Comparison of ENCODE assay signal across 11 cellular contexts in the genomic region with DNA sequence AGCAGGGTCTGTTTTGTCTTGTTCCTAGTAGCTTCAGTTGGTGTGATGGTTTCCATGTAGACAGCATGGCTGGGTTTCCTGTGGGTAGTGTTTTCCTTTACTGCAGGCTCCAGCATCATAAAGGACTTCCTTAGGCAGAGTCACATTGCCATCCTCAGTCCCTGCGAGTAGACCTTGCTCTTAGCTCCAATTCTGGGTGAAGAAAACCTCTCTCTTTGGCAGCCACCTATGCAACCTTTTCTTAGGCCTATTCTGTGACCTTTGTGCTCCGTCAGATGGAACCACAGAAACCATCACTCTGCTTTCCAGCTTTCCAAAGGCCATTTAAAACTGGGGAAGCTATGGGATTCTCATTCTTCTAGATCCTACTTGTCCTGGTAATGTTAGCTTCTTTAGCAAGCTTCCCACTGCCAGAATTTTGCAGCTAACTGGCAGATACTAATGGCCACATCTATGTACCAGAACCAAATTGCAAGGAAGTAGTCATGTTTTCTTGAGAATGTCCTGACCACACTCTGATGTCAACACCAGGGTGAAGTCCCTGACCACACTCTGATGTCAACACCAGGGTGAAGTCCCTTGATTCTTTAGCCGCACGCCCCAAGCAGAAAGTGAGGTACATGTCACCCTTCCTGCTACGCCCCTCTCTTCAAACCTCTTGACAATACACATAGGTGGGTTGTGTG.
DNase-seq lines count a peak whose midpoint lies in the region; ATAC-seq lines count a peak whose summit lies in the region.
"Had no signal": no experiment of that assay in that cellular context is flagged by ENCODE, and none has a peak within 500 bp of the region (broad histone marks: within the 10 kb centered on the region; RNA-seq: fewer than 3 reads in every experiment).

No MANE protein-coding gene starts in this region.

- no peak overlapping the region for H3K4me2 ChIP-seq in GM23248 (ENCODE audit: unreplicated experiment)

- no peak overlapping the region for H3K27ac ChIP-seq in GM23248
- H3K27ac ChIP-seq: cardiac muscle cell, neutrophil had no signal

- peaks cover 1 to 24% (median 12%) of the 10 kb centered on the region in 6 donors for H3K9me3 Mint-ChIP-seq in immature natural killer cell

- no peaks in the 10 kb centered on the region for H3K79me2 ChIP-seq in GM23248 (ENCODE audit: insufficient read depth)

- no peaks in the 10 kb centered on the region for H3K27me3 Mint-ChIP-seq in immature natural killer cell (ENCODE audit: low read depth in 3 of 3)

- no peak overlapping the region for H2AFZ ChIP-seq in GM23248

- DNase-seq in SKM-1 treated with dmso at 0.1 percent for 144 hours (lab: John Stamatoyannopoulos, UW; ENCODE audit: unreplicated experiment) (peak; percentile 46), SKM-1 (lab: John Stamatoyannopoulos, UW; ENCODE audit: unreplicated experiment) (no peak), immature natural killer cell (peak; percentile 26 to 67 (median 48)), NCI-H1417 (lab: John Stamatoyannopoulos, UW) (no peak), left lobe of liver (ENCODE audit: low spot score) (no peak), GM23248 (no peak)
- DNase-seq: NCI-H187 had no signal

- H3K4me3 ChIP-seq in GM23248, result no peak overlapping the region
- H3K4me3 ChIP-seq: cardiac muscle cell had no signal

- H3K9me2 ChIP-seq in GM23248 (ENCODE audit: insufficient read depth), result no peaks in the 10 kb centered on the region

- H3K36me3 Mint-ChIP-seq in immature natural killer cell, result peaks cover 0 to 2% (median 0%) of the 10 kb centered on the region in 3 donors

- no peaks in the 10 kb centered on the region for H4K20me1 ChIP-seq in GM23248 (ENCODE audit: insufficient read depth)

- no peaks in the 10 kb centered on the region for H3K9me3 ChIP-seq in GM23248 (ENCODE audit: low read depth)
- H3K9me3 ChIP-seq: neutrophil had no signal

- no peaks in the 10 kb centered on the region for H3K36me3 ChIP-seq in GM23248 (ENCODE audit: low read depth)
- H3K36me3 ChIP-seq: cardiac muscle cell, neutrophil had no signal

- no peaks in the 10 kb centered on the region for H3K4me1 ChIP-seq in GM23248 (ENCODE audit: insufficient read depth)

- H3F3A ChIP-seq in GM23248 (ENCODE audit: insufficient read depth), result no peaks in the 10 kb centered on the region

- 11 to 13% methylated on average over 5 of the region's 5 CpGs for WGBS in GM23248 (ENCODE audit: low coverage in 1 of 2, low lambda C conversion rate in 2 of 2, missing lambda C conversion rate in 2 of 2), 2 experiments

- H3K27me3 ChIP-seq in GM23248 (replicated peaks; ENCODE audit: insufficient read depth), result no peaks in the 10 kb centered on the region
- H3K27me3 ChIP-seq: cardiac muscle cell, neutrophil had no signal

- no peak overlapping the region for H3K4me3 Mint-ChIP-seq in immature natural killer cell

- H3K27ac Mint-ChIP-seq in immature natural killer cell, result peak overlapping the region; percentile 46 to 88 (median 67)

- no peak overlapping the region for H3K9ac ChIP-seq in GM23248

- in situ Hi-C loops in GM23248 (cut with MboI), result no loop called here

- H3K4me1 Mint-ChIP-seq in immature natural killer cell, result peaks cover 7 to 20% of the 10 kb centered on the region in 2 donors

- peak; percentile 98 for ATAC-seq in GM21526 (IDR thresholded peaks at IDR 0.05; ENCODE audit: low FRiP score, unreplicated experiment)
- ATAC-seq in HG03342 (IDR thresholded peaks at IDR 0.05; ENCODE audit: unreplicated experiment), result peak; percentile 98
- ATAC-seq in left lobe of liver, result no peak

Comparison
In these comparisons a context has a peak if more than half of its experiments do, and no peak if none do; other contexts are left out.
1. DNase-seq: peak in SKM-1 treated with dmso at 0.1 percent for 144 hours (single experiment) and immature natural killer cell (3 of 3); none in SKM-1 (single experiment), NCI-H1417 (0 of 3), left lobe of liver (single experiment) and GM23248 (single experiment).